17 cellular contexts compared by ENCODE assay signal in the genomic region with DNA sequence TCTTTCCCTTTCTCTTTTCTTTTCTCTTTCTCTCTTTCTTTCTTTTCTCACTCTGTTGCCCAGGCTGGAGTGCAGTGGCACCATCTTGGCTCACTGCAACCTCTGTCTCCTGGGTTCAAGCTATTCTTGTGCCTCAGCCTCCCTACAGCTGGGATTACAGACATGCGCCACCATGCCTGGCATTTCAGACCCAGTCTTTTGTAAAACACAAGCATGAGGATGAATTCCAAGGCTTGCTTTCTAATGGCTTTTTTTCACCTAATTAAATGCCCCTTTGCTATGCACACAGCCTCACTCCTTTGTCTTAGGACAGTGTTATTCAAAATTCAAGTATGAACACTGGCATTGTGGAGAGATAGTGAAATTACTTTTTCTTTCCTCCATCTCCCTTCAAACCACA.
"Had no signal": no experiment of that assay in that cellular context is flagged by ENCODE, and none has a peak within 500 bp of the region (broad histone marks: within the 10 kb centered on the region; RNA-seq: fewer than 3 reads in every experiment).

No MANE protein-coding gene starts in this region.

- H3K4me3 ChIP-seq: testis, vagina had no signal

- H3K27ac ChIP-seq: testis, vagina had no signal

- H3K27me3 ChIP-seq: testis, vagina had no signal

- H3K36me3 ChIP-seq: vagina had no signal

- ATAC-seq: natural killer cell, T-helper 17 cell had no signal

- DNase-seq: activated CD4-positive, alpha-beta T cell treated with anti-CD3 and anti-CD28 coated beads, Interleukin-2, amount 10 ng/mL, durations not matched to agents 24 days and 14 days; activated effector memory CD4-positive, alpha-beta T cell treated with Interleukin-2 at 50 U/mL for 16 hours; activated naive CD4-positive, alpha-beta T cell treated with anti-CD3 and anti-CD28 coated beads, Interleukin-2, amount 50 U/mL, for 16 hours; activated T-cell treated with anti-CD3 and anti-CD28 coated beads, Interleukin-2, amount 50 U/mL, for 1 hour; aorta; effector CD4-positive, alpha-beta T cell; foreskin fibroblast; midbrain; natural killer cell; retina; stimulated activated CD4-positive, alpha-beta T cell treated with anti-CD3 and anti-CD28 coated beads, Interleukin-2, amount 100 ng/mL, for 48 hours; stimulated activated CD8-positive, alpha-beta memory T cell treated with anti-CD3 and anti-CD28 coated beads, Interleukin-4, amount 100 ng/mL, for 48 hours; stimulated activated naive CD4-positive, alpha-beta T cell; T-helper 17 cell; testis had no signal

- H3K9me3 ChIP-seq: testis, vagina had no signal

- FAIRE-seq: islet of Langerhans had no signal
